Comparison of ENCODE assay signal across 14 cellular contexts in the genomic region with DNA sequence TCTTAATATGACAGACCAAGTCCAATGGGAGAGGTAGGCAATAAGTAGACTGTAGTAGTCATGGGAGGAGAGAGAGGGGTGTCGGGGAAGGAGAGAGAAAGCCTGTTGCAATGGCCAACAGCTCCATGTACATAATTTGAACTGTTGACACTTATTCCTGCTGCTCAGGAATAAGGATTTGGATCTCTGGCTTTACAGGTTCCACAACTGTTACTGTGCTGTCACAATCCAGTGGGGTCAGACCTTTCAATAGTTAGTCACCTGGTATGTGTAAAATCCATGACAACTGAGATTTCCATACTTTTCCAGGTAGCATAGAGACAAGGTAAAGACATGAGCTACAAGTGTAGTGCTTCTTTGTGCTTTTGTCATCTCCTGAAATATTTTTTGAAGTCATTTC.
"Had no signal": no experiment of that assay in that cellular context is flagged by ENCODE, and none has a peak within 500 bp of the region (broad histone marks: within the 10 kb centered on the region; RNA-seq: fewer than 3 reads in every experiment).

No MANE protein-coding gene starts in this region.

- H3K27ac ChIP-seq: colonic mucosa, neutrophil, psoas muscle, stomach, thoracic aorta, transverse colon had no signal

- H3K4me3 ChIP-seq: colonic mucosa, psoas muscle, stomach, thoracic aorta, transverse colon had no signal

- H3K36me3 ChIP-seq: colonic mucosa, neutrophil, thoracic aorta, transverse colon had no signal

- H3K9me3 ChIP-seq: colonic mucosa, neutrophil, psoas muscle, stomach, thoracic aorta, transverse colon had no signal

- H3K27me3 ChIP-seq: colonic mucosa, neutrophil, stomach, transverse colon had no signal

- H3K4me1 ChIP-seq: colonic mucosa, psoas muscle had no signal

- DNase-seq: colonic mucosa; foreskin melanocyte; head of caudate nucleus; hippocampal formation; naive thymus-derived CD4-positive, alpha-beta T cell; nephron progenitor cell; psoas muscle; stimulated activated CD4-positive, alpha-beta T cell treated with anti-CD3 and anti-CD28 coated beads, Interleukin-12 subunit alpha, Interleukin-12 subunit beta, amount 100 ng/mL, for 4 hours; stimulated activated naive CD4-positive, alpha-beta T cell; stomach; substantia nigra; transverse colon had no signal

- ATAC-seq: naive thymus-derived CD4-positive, alpha-beta T cell; psoas muscle had no signal
